1 cellular context compared by ENCODE assay signal in genomic region chr19:4803736-4804695, GRCh38.
TF ChIP-seq lines count a peak whose summit lies in the region.

No MANE protein-coding gene starts in this region.

TF ChIP-seq in HEK293, 187 proteins besides CTCF, POLR2A, EP300 and RAD21 (continued from another document and continues in another):
- TF ChIP-seq PRDM2 (tag by site-specific recombination; IDR thresholded peaks at IDR 0.05; ENCODE audit: borderline replicate concordance) (no peak), EGR2 (tag by site-specific recombination; IDR thresholded peaks at IDR 0.05; ENCODE audit: low read depth) (no peak), ZNF623 (tag by site-specific recombination; IDR thresholded peaks at IDR 0.05) (0 out of 2 replicates have a peak, but pooled peaks have one; percentile 3), ZNF362 (tag by site-specific recombination; IDR thresholded peaks at IDR 0.05) (no peak), ZNF560 (tag by site-specific recombination; IDR thresholded peaks at IDR 0.05; ENCODE audit: borderline replicate concordance) (no peak), PRDM10 (tag by site-specific recombination; IDR thresholded peaks at IDR 0.05) (peak; percentile 49; the same call in 1 of the 2 replicates), ZNF654 (tag by site-specific recombination; IDR thresholded peaks at IDR 0.05; ENCODE audit: low read depth) (peak; percentile 93), IKZF3 (tag by site-specific recombination; IDR thresholded peaks at IDR 0.05) (peak; percentile 48; the same call in 1 of the 2 replicates), KLF17 (tag by site-specific recombination; IDR thresholded peaks at IDR 0.05) (0 out of 2 replicates have a peak, but pooled peaks have one; percentile 28), ATF2 (tag by site-specific recombination; IDR thresholded peaks at IDR 0.05; ENCODE audit: low read depth) (no peak), ZNF768 (tag by site-specific recombination; IDR thresholded peaks at IDR 0.05) (no peak), ZNF580 (tag by site-specific recombination; IDR thresholded peaks at IDR 0.05) (peak; percentile 17; the same call in 1 of the 2 replicates), KLF7 (tag by site-specific recombination; IDR thresholded peaks at IDR 0.05; ENCODE audit: borderline replicate concordance) (0 out of 2 replicates have a peak, but pooled peaks have one; percentile 15), ZNF571 (tag by site-specific recombination; IDR thresholded peaks at IDR 0.05) (no peak), ZNF561 (tag by site-specific recombination; IDR thresholded peaks at IDR 0.05; ENCODE audit: borderline replicate concordance) (peak; percentile 40; the same call in 1 of the 2 replicates), ZNF121 (tag by site-specific recombination; IDR thresholded peaks at IDR 0.05) (peak; percentile 80), ZNF518A (tag by site-specific recombination; conservative IDR thresholded peaks at IDR 0.05; ENCODE audit: low read depth) (no peak), PBX3 (CRISPR knock-in tag; IDR thresholded peaks at IDR 0.05) (no peak), ZBTB8A (tag by site-specific recombination; IDR thresholded peaks at IDR 0.05) (peak; percentile 28; the same call in 1 of the 2 replicates), ZNF148 (tag by site-specific recombination; IDR thresholded peaks at IDR 0.05; ENCODE audit: borderline replicate concordance) (no peak), GLIS1 (tag by site-specific recombination; IDR thresholded peaks at IDR 0.05) (0 out of 2 replicates have a peak, but pooled peaks have one; percentile 27)
